19 cellular contexts compared by ENCODE assay signal in genomic region chr3:99928758-99929408, GRCh38.
DNase-seq lines count a peak whose midpoint lies in the region; FAIRE-seq and TF ChIP-seq lines count a peak whose summit lies in the region.
"Had no signal": no experiment of that assay in that cellular context is flagged by ENCODE, and none has a peak within 500 bp of the region (broad histone marks: within the 10 kb centered on the region; RNA-seq: fewer than 3 reads in every experiment).

No MANE protein-coding gene starts in this region.

- H3K36me3 ChIP-seq in hepatocyte (replicated peaks; ENCODE audit: insufficient read depth, low read depth) (no peaks in the 10 kb centered on the region), skeletal muscle tissue (ENCODE audit: control insufficient read depth in 3 of 3, insufficient read depth in 3 of 3, low read length in 3 of 3) (peaks cover 1 to 22% (median 20%) of the 10 kb centered on the region in 3 donors), osteoblast (ENCODE audit: insufficient read depth, low read length) (no peaks in the 10 kb centered on the region)
- H3K36me3 ChIP-seq: upper lobe of right lung had no signal

- H3K27me3 ChIP-seq in H9 (ENCODE audit: insufficient read depth, low read length) (no peaks in the 10 kb centered on the region), hepatocyte (no peaks in the 10 kb centered on the region), skeletal muscle tissue (ENCODE audit: control insufficient read depth in 3 of 3, insufficient read depth in 3 of 3, low read length in 3 of 3) (no peaks in the 10 kb centered on the region), osteoblast (ENCODE audit: insufficient read depth, low read length) (no peaks in the 10 kb centered on the region)
- H3K27me3 ChIP-seq: upper lobe of right lung had no signal

- no peak overlapping the region for H4K8ac ChIP-seq in H9 (replicated peaks; ENCODE audit: insufficient read length, low read depth, low read length)

- H3K9ac ChIP-seq in H9 (ENCODE audit: extremely low read depth, insufficient read length, low read length) (no peak overlapping the region), skeletal muscle tissue (ENCODE audit: low read depth in 1 of 3, low read length in 3 of 3) (no peak overlapping the region)

- no peak for DNase-seq in H9
- DNase-seq in caudate nucleus (lab: John Stamatoyannopoulos, UW), result no peak
- no peak for DNase-seq in hepatocyte (ENCODE audit: low spot score)
- DNase-seq in osteoblast (ENCODE audit: insufficient read length, low spot score, missing footprints), result no peak
- no peak for DNase-seq in foreskin fibroblast
- no peak for DNase-seq in D721Med (ENCODE audit: insufficient read length, low spot score)
- no peak for DNase-seq in OCI-M1 (lab: John Stamatoyannopoulos, UW)
- DNase-seq: activated CD4-positive, alpha-beta T cell treated with anti-CD3 and anti-CD28 coated beads for 48 hours; activated T-cell treated with anti-CD3 and anti-CD28 coated beads, Interleukin-2, amount 50 U/mL, for 48 hours; COR-L47; MV-4-11; NCI-H2107; NCI-H82; SHP77; T-helper 9 cell; upper lobe of right lung had no signal

- H4K5ac ChIP-seq in H9 (ENCODE audit: insufficient read length, low read depth, low read length), result no peak overlapping the region

- H3K27ac Mint-ChIP-seq in H9, result peak overlapping the region in 2 of 3 experiments; percentile 98 to 99; a peak in 5 of 7 replicates
- H3K27ac Mint-ChIP-seq: dendritic cell treated with granulocyte-macrophage colony-stimulating factor and Interleukin-4, amounts not matched to agents 40 ng/mL and 50 ng/mL, for 4 days had no signal

- H3K36me3 Mint-ChIP-seq in H9 (ENCODE audit: insufficient read depth in 1 of 3, low read depth in 3 of 3), result no peaks in the 10 kb centered on the region; a peak in 1 of 7 replicates

- peak overlapping the region; percentile 94 for H3K27ac ChIP-seq in H9 (ENCODE audit: insufficient read length, low read depth, low read length)
- peak overlapping the region; percentile 14 for H3K27ac ChIP-seq in caudate nucleus (ENCODE audit: low read depth, low read length)
- H3K27ac ChIP-seq in hepatocyte, result peak overlapping the region; percentile 64
- peak overlapping the region; percentile 58 for H3K27ac ChIP-seq in skeletal muscle tissue (ENCODE audit: low read depth, low read length)
- no peak overlapping the region for H3K27ac ChIP-seq in osteoblast (ENCODE audit: low read depth, low read length)
- H3K27ac ChIP-seq: upper lobe of right lung had no signal

- H3K14ac ChIP-seq in H9 (ENCODE audit: insufficient read depth, low read length), result no peak overlapping the region

- no peak overlapping the region for H3T11ph ChIP-seq in H9 (ENCODE audit: low read length)

- no peak overlapping the region for H2BK20ac ChIP-seq in H9 (ENCODE audit: low read depth, low read length, poor library complexity, severe bottlenecking)

- no peak overlapping the region for H2AFZ ChIP-seq in H9 (ENCODE audit: low read length)
- H2AFZ ChIP-seq in hepatocyte, result no peak overlapping the region
- no peak overlapping the region for H2AFZ ChIP-seq in osteoblast (ENCODE audit: low read length)

- no peak overlapping the region for H3K23ac ChIP-seq in H9 (ENCODE audit: insufficient read length, low read depth, low read length)

- no peaks in the 10 kb centered on the region for H3K9me3 Mint-ChIP-seq in H9
- H3K9me3 Mint-ChIP-seq: dendritic cell treated with granulocyte-macrophage colony-stimulating factor and Interleukin-4, amounts not matched to agents 40 ng/mL and 50 ng/mL, for 4 days had no signal

- H3K4me1 Mint-ChIP-seq in H9, result peaks cover 53 to 67% of the 10 kb centered on the region in 2 experiments

- no peak overlapping the region for H2AK5ac ChIP-seq in H9 (ENCODE audit: insufficient read length, low read length)

- H3K4me1 ChIP-seq in H9 (ENCODE audit: insufficient read depth, low read length) (peaks cover 21% of the 10 kb centered on the region), hepatocyte (ENCODE audit: insufficient read depth) (peaks cover 32% of the 10 kb centered on the region), skeletal muscle tissue (ENCODE audit: control insufficient read depth in 3 of 3, insufficient read depth in 3 of 3, low read length in 3 of 3) (peaks cover 19 to 27% (median 26%) of the 10 kb centered on the region in 3 donors), osteoblast (ENCODE audit: insufficient read depth, low read length) (peaks cover 17% of the 10 kb centered on the region)

- H4K91ac ChIP-seq in H9 (ENCODE audit: insufficient read length, low read depth, low read length), result no peak overlapping the region

- H3K4me2 ChIP-seq in H9 (ENCODE audit: insufficient read depth, insufficient read length, low read length) (no peak overlapping the region), hepatocyte (no peak overlapping the region), osteoblast (ENCODE audit: insufficient read depth, low read length) (no peak overlapping the region)

- H3K27me3 Mint-ChIP-seq in H9 (ENCODE audit: low read depth), result no peaks in the 10 kb centered on the region
- H3K27me3 Mint-ChIP-seq: dendritic cell treated with granulocyte-macrophage colony-stimulating factor and Interleukin-4, amounts not matched to agents 40 ng/mL and 50 ng/mL, for 4 days had no signal

- H3K4me3 ChIP-seq in hepatocyte (no peak overlapping the region), skeletal muscle tissue (ENCODE audit: low read length in 3 of 3) (peak overlapping the region in 1 of 3 donors; percentile 4), osteoblast (ENCODE audit: insufficient read depth, low read length) (no peak overlapping the region), foreskin fibroblast (ENCODE audit: low read depth in 1 of 2, low read length in 2 of 2) (no peak overlapping the region)
- H3K4me3 ChIP-seq: upper lobe of right lung had no signal

- no peaks in the 10 kb centered on the region for H4K20me1 ChIP-seq in H9 (ENCODE audit: control insufficient read depth, insufficient read depth, insufficient read length)
- H4K20me1 ChIP-seq in hepatocyte (ENCODE audit: insufficient read depth, poor library complexity, severe bottlenecking), result no peaks in the 10 kb centered on the region
- H4K20me1 ChIP-seq in osteoblast (ENCODE audit: insufficient read depth, low read length), result no peaks in the 10 kb centered on the region

- no peak for FAIRE-seq in D721Med (lab: Jason Lieb, UNC)
- FAIRE-seq: G401.6 had no signal

- no peak overlapping the region for H3K4me3 Mint-ChIP-seq in H9
- H3K4me3 Mint-ChIP-seq: dendritic cell treated with granulocyte-macrophage colony-stimulating factor and Interleukin-4, amounts not matched to agents 40 ng/mL and 50 ng/mL, for 4 days had no signal

- no peaks in the 10 kb centered on the region for H3K23me2 ChIP-seq in H9 (ENCODE audit: insufficient read length, low read depth, low read length, poor library complexity, severe bottlenecking)

- peak overlapping the region; percentile 67 for H2BK120ac ChIP-seq in H9 (ENCODE audit: low read depth, low read length, poor library complexity, severe bottlenecking)

- H3K4ac ChIP-seq in H9 (ENCODE audit: low read depth, low read length), result no peak overlapping the region

- no peak overlapping the region for H2BK15ac ChIP-seq in H9 (ENCODE audit: low read depth, low read length)

- H3K9me3 ChIP-seq in H9 (ENCODE audit: control insufficient read depth, low read depth, low read length) (no peaks in the 10 kb centered on the region), hepatocyte (ENCODE audit: low read depth) (no peaks in the 10 kb centered on the region), skeletal muscle tissue (ENCODE audit: control insufficient read depth in 3 of 3, low read length in 3 of 3) (no peaks in the 10 kb centered on the region), osteoblast (ENCODE audit: low read depth, low read length) (no peaks in the 10 kb centered on the region)
- H3K9me3 ChIP-seq: upper lobe of right lung had no signal

- peak; percentile 55 for TF ChIP-seq CTCF in H9 (conservative IDR thresholded peaks at IDR 0.05)
- TF ChIP-seq CTCF in hepatocyte (IDR thresholded peaks at IDR 0.05; ENCODE audit: poor library complexity), result peak; percentile 12
- TF ChIP-seq CTCF in osteoblast (IDR thresholded peaks at IDR 0.05; ENCODE audit: extremely low read depth, low read depth, low read length), result no peak
- TF ChIP-seq CTCF in foreskin fibroblast (IDR thresholded peaks at IDR 0.05; ENCODE audit: low read depth, low read length), result no peak
- no peak for TF ChIP-seq CTCF in D721Med (IDR thresholded peaks at IDR 0.05; ENCODE audit: insufficient read depth, missing control alignments)

- H3K9me2 ChIP-seq in hepatocyte (replicated peaks; ENCODE audit: insufficient read depth), result no peaks in the 10 kb centered on the region

- H3K79me1 ChIP-seq in H9 (ENCODE audit: insufficient read depth, low read depth, low read length, poor library complexity, severe bottlenecking), result no peaks in the 10 kb centered on the region

- H2BK5ac ChIP-seq in H9 (ENCODE audit: insufficient read length, low read length), result no peak overlapping the region

- H3K18ac ChIP-seq in H9 (ENCODE audit: insufficient read length, low read depth, low read length), result no peak overlapping the region

- H3K56ac ChIP-seq in H9 (ENCODE audit: insufficient read length, low read depth, low read length), result no peak overlapping the region

- H3K79me2 ChIP-seq in H9 (ENCODE audit: insufficient read depth, low read length) (peaks cover 2% of the 10 kb centered on the region; the same call in 1 of the 2 replicates), hepatocyte (no peaks in the 10 kb centered on the region), osteoblast (ENCODE audit: insufficient read depth, low read length) (no peaks in the 10 kb centered on the region)

- no peak overlapping the region for H2BK12ac ChIP-seq in H9 (ENCODE audit: insufficient read length, low read depth, low read length)

- WGBS in H9 (ENCODE audit: extremely low coverage, insufficient read length, low lambda C conversion rate), result no CpG with 5 or more reads among the region's 4 CpGs
- WGBS in hepatocyte (ENCODE audit: low lambda C conversion rate, missing lambda C conversion rate), result 63% methylated on average over 4 of the region's 4 CpGs

Comparison
In these comparisons a context has a peak if more than half of its experiments do, and no peak if none do; other contexts are left out.
1. CTCF ChIP-seq: peak in H9 (single experiment) and hepatocyte (single experiment); none in osteoblast (single experiment), foreskin fibroblast (single experiment) and D721Med (single experiment).